In the genomic region with DNA sequence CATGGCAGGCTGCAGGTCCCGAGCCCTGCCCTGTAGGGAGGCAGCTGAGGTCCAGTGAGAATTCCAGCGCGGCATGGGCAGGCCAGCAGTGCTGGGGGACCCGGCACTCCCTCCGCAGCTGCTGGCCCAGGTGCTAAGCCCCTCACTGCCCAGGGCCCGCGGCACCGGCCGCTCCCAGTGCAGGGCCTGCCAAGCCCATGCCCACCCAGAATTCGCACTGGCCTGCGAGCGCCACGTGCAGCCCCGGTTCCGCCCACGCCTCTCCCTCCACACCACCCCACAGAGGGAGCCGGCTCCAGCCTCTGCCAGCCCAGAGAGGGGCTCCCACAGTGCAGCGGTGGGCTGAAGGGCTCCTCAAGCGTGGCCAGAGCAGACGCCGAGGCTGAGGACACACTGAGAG, we compare ENCODE assay signal across 17 cellular contexts.
DNase-seq lines count a peak whose midpoint lies in the region; ATAC-seq and TF ChIP-seq lines count a peak whose summit lies in the region.
"Had no signal": no experiment of that assay in that cellular context is flagged by ENCODE, and none has a peak within 500 bp of the region (broad histone marks: within the 10 kb centered on the region; RNA-seq: fewer than 3 reads in every experiment).

No MANE protein-coding gene starts in this region.

- no peaks in the 10 kb centered on the region for H3K79me1 ChIP-seq in neuronal stem cell (ENCODE audit: low read depth, low read length)

- H3K9me3 Mint-ChIP-seq in dendritic cell treated with granulocyte-macrophage colony-stimulating factor and Interleukin-4, amounts not matched to agents 40 ng/mL and 50 ng/mL, for 4 days, result no peaks in the 10 kb centered on the region
- H3K9me3 Mint-ChIP-seq in T-helper 2 cell treated with Interferon-gamma antibody and Interleukin-4, amounts not matched to agents 5 μg/mL and 100 μg/mL, for 36 hours, result no peaks in the 10 kb centered on the region
- H3K9me3 Mint-ChIP-seq: CD4-positive, alpha-beta memory T cell had no signal

- no peak overlapping the region for H2BK5ac ChIP-seq in neuronal stem cell (ENCODE audit: low read length)

- no peak overlapping the region for H4K8ac ChIP-seq in neuronal stem cell (ENCODE audit: low read depth, low read length)

- H3K4me2 ChIP-seq in neuronal stem cell (ENCODE audit: insufficient read depth, low read length, poor library complexity, severe bottlenecking), result no peak overlapping the region

- H3K23ac ChIP-seq in neuronal stem cell (ENCODE audit: low read depth, low read length, poor library complexity), result peak overlapping the region; percentile 9

- DNase-seq in neuronal stem cell (ENCODE audit: low spot score) (no peak), upper lobe of right lung (no peak), NCI-H1048 (lab: John Stamatoyannopoulos, UW) (no peak)
- DNase-seq in T-helper 2 cell treated with Interferon-gamma antibody and Interleukin-4, amounts not matched to agents 5 μg/mL and 100 μg/mL, for 36 hours (ENCODE audit: low spot score), result no peak
- DNase-seq: C1 segment of cervical spinal cord; Calu3; CD4-positive, alpha-beta memory T cell; COR-L47; DMS53; DMS79 treated with DMSO at 0.1 percent for 48 hours; GF-D8; GM23248; H7; HCEC 1CT had no signal

- no peak overlapping the region for H2BK120ac ChIP-seq in neuronal stem cell (ENCODE audit: low read depth, low read length)

- H2AK5ac ChIP-seq in neuronal stem cell (ENCODE audit: low read depth, low read length), result peak overlapping the region; percentile 42

- no peak overlapping the region for H2BK12ac ChIP-seq in neuronal stem cell (ENCODE audit: low read length)

- intact Hi-C loops in dendritic cell treated with granulocyte-macrophage colony-stimulating factor and Interleukin-4, amounts not matched to agents 40 ng/mL and 50 ng/mL, for 4 days (cut with micrococcal nuclease), result no loop called here
- intact Hi-C loops in upper lobe of right lung (cut with DNase I), result no loop called here

- H3K36me3 Mint-ChIP-seq in dendritic cell treated with granulocyte-macrophage colony-stimulating factor and Interleukin-4, amounts not matched to agents 40 ng/mL and 50 ng/mL, for 4 days (ENCODE audit: low read depth), result no peaks in the 10 kb centered on the region
- no peaks in the 10 kb centered on the region for H3K36me3 Mint-ChIP-seq in T-helper 2 cell treated with Interferon-gamma antibody and Interleukin-4, amounts not matched to agents 5 μg/mL and 100 μg/mL, for 36 hours (ENCODE audit: low read depth)
- H3K36me3 Mint-ChIP-seq: CD4-positive, alpha-beta memory T cell had no signal

- peaks cover 2% of the 10 kb centered on the region for H3K27me3 Mint-ChIP-seq in dendritic cell treated with granulocyte-macrophage colony-stimulating factor and Interleukin-4, amounts not matched to agents 40 ng/mL and 50 ng/mL, for 4 days
- peaks cover 15% of the 10 kb centered on the region for H3K27me3 Mint-ChIP-seq in T-helper 2 cell treated with Interferon-gamma antibody and Interleukin-4, amounts not matched to agents 5 μg/mL and 100 μg/mL, for 36 hours (ENCODE audit: low read depth)
- H3K27me3 Mint-ChIP-seq: CD4-positive, alpha-beta memory T cell had no signal

- H3K27ac ChIP-seq in neuronal stem cell (replicated peaks; ENCODE audit: low read length) (no peak overlapping the region), upper lobe of right lung (no peak overlapping the region)
- H3K27ac ChIP-seq: GM23248 had no signal

- TF ChIP-seq CTCF in upper lobe of right lung (IDR thresholded peaks at IDR 0.05), result no peak

- no peak overlapping the region for H3K4me3 ChIP-seq in neuronal stem cell (ENCODE audit: low read length in 2 of 2)
- H3K4me3 ChIP-seq in upper lobe of right lung, result no peak overlapping the region
- H3K4me3 ChIP-seq: GM23248 had no signal

- H4K91ac ChIP-seq in neuronal stem cell (ENCODE audit: low read depth, low read length, poor library complexity), result peak overlapping the region; percentile 86

- no peak overlapping the region for H2AFZ ChIP-seq in neuronal stem cell (ENCODE audit: low read length)
- H2AFZ ChIP-seq: GM23248 had no signal

- H3K4me1 Mint-ChIP-seq in dendritic cell treated with granulocyte-macrophage colony-stimulating factor and Interleukin-4, amounts not matched to agents 40 ng/mL and 50 ng/mL, for 4 days (ENCODE audit: low read depth), result peaks cover 37% of the 10 kb centered on the region
- H3K4me1 Mint-ChIP-seq in T-helper 2 cell treated with Interferon-gamma antibody and Interleukin-4, amounts not matched to agents 5 μg/mL and 100 μg/mL, for 36 hours (ENCODE audit: low read depth), result no peaks in the 10 kb centered on the region
- H3K4me1 Mint-ChIP-seq: CD4-positive, alpha-beta memory T cell had no signal

- H3K27ac Mint-ChIP-seq in dendritic cell treated with granulocyte-macrophage colony-stimulating factor and Interleukin-4, amounts not matched to agents 40 ng/mL and 50 ng/mL, for 4 days, result peak overlapping the region; percentile 27
- no peak overlapping the region for H3K27ac Mint-ChIP-seq in T-helper 2 cell treated with Interferon-gamma antibody and Interleukin-4, amounts not matched to agents 5 μg/mL and 100 μg/mL, for 36 hours
- H3K27ac Mint-ChIP-seq: CD4-positive, alpha-beta memory T cell had no signal

- peak overlapping the region; percentile 86 for H3K18ac ChIP-seq in neuronal stem cell (ENCODE audit: low read length)

- no CpG with 5 or more reads among the region's 21 CpGs for WGBS in neuronal stem cell (ENCODE audit: extremely low coverage in 2 of 2, insufficient read length in 2 of 2, insufficient replicate concordance in 1 of 2), 2 donors

- H3K4me1 ChIP-seq in neuronal stem cell (ENCODE audit: control insufficient read depth in 2 of 2, insufficient read depth in 1 of 2, low read depth in 1 of 2, low read length in 2 of 2), result peaks cover 2 to 10% of the 10 kb centered on the region in 2 donors
- no peaks in the 10 kb centered on the region for H3K4me1 ChIP-seq in upper lobe of right lung

- H3K27me3 ChIP-seq in neuronal stem cell (ENCODE audit: control insufficient read depth in 3 of 3, insufficient read depth in 3 of 3, low read depth in 1 of 3, low read length in 3 of 3) (no peaks in the 10 kb centered on the region), upper lobe of right lung (no peaks in the 10 kb centered on the region)

- no peak overlapping the region for H3K9ac ChIP-seq in neuronal stem cell (ENCODE audit: low read depth, low read length, poor library complexity)
- H3K9ac ChIP-seq: GM23248 had no signal

- H3K4me3 Mint-ChIP-seq in dendritic cell treated with granulocyte-macrophage colony-stimulating factor and Interleukin-4, amounts not matched to agents 40 ng/mL and 50 ng/mL, for 4 days, result no peak overlapping the region
- H3K4me3 Mint-ChIP-seq in T-helper 2 cell treated with Interferon-gamma antibody and Interleukin-4, amounts not matched to agents 5 μg/mL and 100 μg/mL, for 36 hours, result no peak overlapping the region
- H3K4me3 Mint-ChIP-seq: CD4-positive, alpha-beta memory T cell had no signal

- H3K9me3 ChIP-seq in neuronal stem cell (replicated peaks in 1 of 2; ENCODE audit: control insufficient read depth in 2 of 2, insufficient read depth in 1 of 2, low read depth in 1 of 2, low read length in 2 of 2) (peaks cover 6 to 9% of the 10 kb centered on the region in 2 donors), upper lobe of right lung (no peaks in the 10 kb centered on the region)

- no peaks in the 10 kb centered on the region for H3K36me3 ChIP-seq in neuronal stem cell (replicated peaks in 1 of 2; ENCODE audit: control insufficient read depth in 2 of 2, insufficient read depth in 2 of 2, low read length in 2 of 2)
- no peaks in the 10 kb centered on the region for H3K36me3 ChIP-seq in upper lobe of right lung

- peak; percentile 13 for ATAC-seq in esophagus mucosa
- peak; percentile 20 for ATAC-seq in upper lobe of right lung
- no peak for ATAC-seq in GM18867 (IDR thresholded peaks at IDR 0.05; ENCODE audit: unreplicated experiment)

- no peak overlapping the region for H2BK15ac ChIP-seq in neuronal stem cell (ENCODE audit: low read length)

- no peak overlapping the region for H3K4ac ChIP-seq in neuronal stem cell (ENCODE audit: low read length)

- no peak overlapping the region for H3K14ac ChIP-seq in neuronal stem cell (ENCODE audit: low read length)
